In the genomic region with DNA sequence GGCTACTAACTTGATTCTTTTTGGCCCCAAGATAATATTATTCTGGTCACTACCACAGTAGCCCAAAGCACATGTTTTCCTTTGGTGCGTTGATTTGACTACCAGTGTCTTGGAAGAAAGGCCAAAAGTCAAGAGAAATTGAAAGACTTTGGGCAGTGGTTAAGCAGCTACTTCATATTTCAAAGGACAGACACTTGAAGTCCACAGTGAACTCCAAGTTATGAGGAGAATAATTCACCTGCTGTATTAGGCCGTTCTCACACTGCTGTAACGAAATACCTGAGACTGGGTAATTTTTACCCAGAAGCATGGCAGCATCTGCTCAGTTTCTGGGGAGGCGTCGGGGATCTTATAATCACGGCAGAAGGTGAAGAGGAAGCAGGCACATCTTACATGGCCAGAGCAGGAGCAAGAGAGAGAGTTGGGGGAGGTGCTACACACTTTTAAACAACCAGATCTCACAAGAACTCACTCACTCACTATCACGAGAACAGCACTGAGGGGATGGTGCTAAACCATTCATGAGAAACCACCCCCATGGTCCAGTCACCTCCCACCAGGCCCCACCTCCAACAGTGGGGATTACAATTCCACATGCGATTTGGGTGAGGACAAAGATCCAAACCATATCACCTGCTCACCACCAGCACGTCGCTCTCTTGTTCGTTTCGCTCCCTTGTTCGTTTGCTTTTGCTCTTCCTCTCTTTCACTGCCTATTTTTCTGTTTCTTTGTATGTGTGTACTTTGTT, we compare ENCODE assay signal across 21 cellular contexts. TPM values are rescaled to one million over a fixed set of nuclear protein-coding genes. Genes with fewer than 3 reads are reported as not detected.
DNase-seq lines count a peak whose midpoint lies in the region; ATAC-seq and TF ChIP-seq lines count a peak whose summit lies in the region.
"Had no signal": no experiment of that assay in that cellular context is flagged by ENCODE, and none has a peak within 500 bp of the region (broad histone marks: within the 10 kb centered on the region; RNA-seq: fewer than 3 reads in every experiment).

No MANE protein-coding gene starts in this region.

- TF ChIP-seq CTCF in OCI-LY3 (IDR thresholded peaks at IDR 0.05; ENCODE audit: low read depth, low read length) (no peak), chondrocyte (IDR thresholded peaks at IDR 0.05) (no peak), progenitor cell of endocrine pancreas (IDR thresholded peaks at IDR 0.05; ENCODE audit: unreplicated experiment) (no peak)

- no peaks in the 10 kb centered on the region for H3K79me2 ChIP-seq in OCI-LY3 (ENCODE audit: low read length)

- no peaks in the 10 kb centered on the region for H3K9me3 Mint-ChIP-seq in chondrocyte (ENCODE audit: low read depth)
- H3K9me3 Mint-ChIP-seq in progenitor cell of endocrine pancreas (ENCODE audit: low read depth), result peaks cover 10% of the 10 kb centered on the region
- H3K9me3 Mint-ChIP-seq: CD8-positive, alpha-beta T cell; HFFc6 had no signal

- peak overlapping the region; percentile 12; the same call in 1 of the 2 replicates for H2AFZ ChIP-seq in OCI-LY3 (ENCODE audit: low read depth, low read length)

- H3K27ac Mint-ChIP-seq in chondrocyte (ENCODE audit: unreplicated experiment) (peak overlapping the region; percentile 3), progenitor cell of endocrine pancreas (peak overlapping the region; percentile 33)
- H3K27ac Mint-ChIP-seq: CD8-positive, alpha-beta T cell; H9; HFFc6 had no signal

- H3K27me3 Mint-ChIP-seq in chondrocyte (ENCODE audit: low read depth) (no peaks in the 10 kb centered on the region), progenitor cell of endocrine pancreas (no peaks in the 10 kb centered on the region)

- H3K9me3 ChIP-seq in OCI-LY3 (ENCODE audit: insufficient read depth, low read length), result no peaks in the 10 kb centered on the region
- H3K9me3 ChIP-seq: SJCRH30 had no signal

- H3K4me1 ChIP-seq in OCI-LY3 (ENCODE audit: low read length), result peaks cover 15% of the 10 kb centered on the region; the same call in 1 of the 2 replicates
- H3K4me1 ChIP-seq: SJCRH30 had no signal

- H3K27me3 ChIP-seq in OCI-LY3 (ENCODE audit: low read depth, low read length), result no peaks in the 10 kb centered on the region
- H3K27me3 ChIP-seq: SJCRH30 had no signal

- H3K4me3 Mint-ChIP-seq in chondrocyte (ENCODE audit: unreplicated experiment) (no peak overlapping the region), progenitor cell of endocrine pancreas (ENCODE audit: low read depth) (no peak overlapping the region)
- H3K4me3 Mint-ChIP-seq: CD8-positive, alpha-beta T cell; H9; HFFc6 had no signal

- no peak overlapping the region for H3K4me3 ChIP-seq in OCI-LY3 (ENCODE audit: low read length)
- H3K4me3 ChIP-seq: SJCRH30 had no signal

- H3K36me3 Mint-ChIP-seq in chondrocyte (ENCODE audit: low read depth), result no peaks in the 10 kb centered on the region
- H3K36me3 Mint-ChIP-seq in progenitor cell of endocrine pancreas (ENCODE audit: insufficient read depth), result peaks cover 3% of the 10 kb centered on the region
- H3K36me3 Mint-ChIP-seq: CD8-positive, alpha-beta T cell had no signal

- H3K4me1 Mint-ChIP-seq in chondrocyte (ENCODE audit: low read depth), result peaks cover 21% of the 10 kb centered on the region
- no peaks in the 10 kb centered on the region for H3K4me1 Mint-ChIP-seq in progenitor cell of endocrine pancreas (ENCODE audit: low read depth)
- H3K4me1 Mint-ChIP-seq: H9 had no signal

- DNase-seq in NCI-H82 (lab: John Stamatoyannopoulos, UW), result peak; percentile 17
- no peak for DNase-seq in NCI-H82 treated with DMSO at 0.1 percent for 48 hours (lab: John Stamatoyannopoulos, UW; ENCODE audit: unreplicated experiment)
- DNase-seq in chondrocyte (ENCODE audit: low spot score), result no peak
- no peak for DNase-seq in progenitor cell of endocrine pancreas (ENCODE audit: low spot score, unreplicated experiment)
- no peak for DNase-seq in posterior cingulate gyrus
- no peak for DNase-seq in left colon
- DNase-seq: AML-193; C1 segment of cervical spinal cord; CD8-positive, alpha-beta T cell; EL; H9; HFFc6; KG1; NCI-H1417 treated with DMSO at 0.1 percent for 48 hours; NCI-H187; NCI-H2227 treated with DMSO at 0.1 percent for 48 hours; NCI-H510A; NK-92 treated with Interleukin-12 subunit alpha and Interleukin-12 subunit beta, amount 100 ng/mL, for 24 hours; SJCRH30 had no signal

- intact Hi-C loops in posterior cingulate gyrus (cut with DNase I), result no loop called here
- intact Hi-C loops in left colon (cut with DNase I, micrococcal nuclease), result no loop called here

- no peak overlapping the region for H3K27ac ChIP-seq in OCI-LY3 (ENCODE audit: low read length)
- H3K27ac ChIP-seq: SJCRH30 had no signal

- no peak overlapping the region for H3K4me2 ChIP-seq in OCI-LY3 (ENCODE audit: low read length)

- H3K36me3 ChIP-seq in OCI-LY3 (replicated peaks; ENCODE audit: low read depth, low read length), result no peaks in the 10 kb centered on the region
- H3K36me3 ChIP-seq: SJCRH30 had no signal

- ATAC-seq in HG03159 (IDR thresholded peaks at IDR 0.05; ENCODE audit: unreplicated experiment), result no peak
- ATAC-seq in left colon, result no peak
- ATAC-seq: CD8-positive, alpha-beta T cell had no signal

- H3K9ac ChIP-seq in OCI-LY3 (ENCODE audit: low read length), result no peak overlapping the region

- no peaks in the 10 kb centered on the region for H4K20me1 ChIP-seq in OCI-LY3 (ENCODE audit: insufficient read depth, low read length)

RNA-seq across cellular contexts. Expression of gene PICALM, which starts 40.2 kb away (rescaled TPM):
- 319 to 358 TPM (median 328 TPM) in 3 replicates for total RNA-seq in chondrocyte
- total RNA-seq in progenitor cell of endocrine pancreas, result 129 and 133 TPM in 2 replicates
- 100 to 1,000 TPM; 130 to 149 TPM for total RNA-seq in left colon
